9 cellular contexts compared by ENCODE assay signal in the genomic region with DNA sequence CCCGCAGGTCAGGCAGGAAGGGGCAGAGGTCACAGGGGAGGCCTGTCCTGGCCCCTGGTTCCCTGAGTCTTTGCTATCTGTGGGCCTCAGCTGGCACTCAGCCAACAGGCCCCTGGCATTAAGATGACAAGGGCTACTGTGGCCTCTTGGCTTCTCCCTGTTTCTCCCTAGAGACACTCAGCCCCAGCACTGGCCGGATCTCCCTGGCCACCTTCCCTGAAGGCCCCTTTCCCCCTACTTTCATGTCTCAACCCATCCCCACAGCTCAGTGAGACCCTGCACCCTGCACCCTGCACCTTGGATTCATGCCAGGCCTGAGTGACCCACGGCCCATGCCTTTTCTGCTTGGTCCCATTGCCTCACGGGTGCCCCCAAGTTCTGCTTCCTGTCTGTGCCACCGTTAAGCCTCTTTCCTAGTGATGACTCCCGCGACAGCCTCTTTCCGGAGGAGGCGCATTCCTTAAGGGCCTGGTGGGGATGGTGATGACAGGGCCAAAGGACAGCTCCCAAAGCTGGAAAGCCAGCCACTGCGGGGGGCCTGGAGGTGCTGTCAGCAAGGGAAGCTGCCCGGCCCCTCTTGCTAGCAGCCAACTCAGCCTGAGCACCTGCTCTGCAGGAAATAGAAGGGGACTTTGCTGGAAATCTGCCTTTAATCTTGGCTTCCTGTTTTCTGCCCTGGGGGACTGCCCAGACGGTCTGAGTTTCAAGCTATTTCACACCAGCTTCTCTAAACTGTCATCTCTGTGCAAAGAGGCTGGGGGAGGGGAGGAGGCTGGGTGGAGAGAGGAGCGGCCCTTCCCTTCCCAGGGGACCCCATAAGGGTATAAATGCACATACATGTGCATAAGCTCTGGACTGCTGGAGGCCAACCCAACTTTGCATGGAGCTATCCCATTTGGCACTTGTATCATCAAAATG. TPM values are rescaled to one million over a fixed set of nuclear protein-coding genes. Genes with fewer than 3 reads are reported as not detected.
DNase-seq lines count a peak whose midpoint lies in the region; ATAC-seq lines count a peak whose summit lies in the region.
"Had no signal": no experiment of that assay in that cellular context is flagged by ENCODE, and none has a peak within 500 bp of the region (broad histone marks: within the 10 kb centered on the region; RNA-seq: fewer than 3 reads in every experiment).

No MANE protein-coding gene starts in this region.

- H3K9me3 ChIP-seq in CD4-positive, alpha-beta memory T cell (ENCODE audit: control insufficient read depth in 1 of 2, low read length in 2 of 2): no peaks in the 10 kb centered on the region

- no peaks in the 10 kb centered on the region for H3K27me3 ChIP-seq in CD4-positive, alpha-beta memory T cell (ENCODE audit: insufficient read depth, low read length)

- H3K36me3 ChIP-seq in CD4-positive, alpha-beta memory T cell (ENCODE audit: insufficient read depth, low read length): no peaks in the 10 kb centered on the region

- H3K4me3 Mint-ChIP-seq in CD4-positive, alpha-beta memory T cell: peak overlapping the region; percentile 69 to 97 (median 82)
- peak overlapping the region; percentile 73 for H3K4me3 Mint-ChIP-seq in activated naive CD4-positive, alpha-beta T cell treated with anti-CD3 and anti-CD28 coated beads, Interleukin-2, amount 10 ng/mL, durations not matched to agents 7 days and 5 days

- peak overlapping the region; percentile 91 to 98 (median 96) for H3K27ac Mint-ChIP-seq in CD4-positive, alpha-beta memory T cell
- H3K27ac Mint-ChIP-seq in activated naive CD4-positive, alpha-beta T cell treated with anti-CD3 and anti-CD28 coated beads, Interleukin-2, amount 10 ng/mL, durations not matched to agents 7 days and 5 days: peak overlapping the region; percentile 96

- intact Hi-C loops in CD4-positive, alpha-beta memory T cell (cut with micrococcal nuclease): no loop called here

- peaks cover 78% of the 10 kb centered on the region for H3K4me1 ChIP-seq in CD4-positive, alpha-beta memory T cell (ENCODE audit: insufficient read depth, low read length)

- peak overlapping the region; percentile 3 to 52 for H3K4me3 ChIP-seq in CD4-positive, alpha-beta memory T cell (ENCODE audit: low read length in 2 of 2)

- H3K9me3 Mint-ChIP-seq in CD4-positive, alpha-beta memory T cell: no peaks in the 10 kb centered on the region
- H3K9me3 Mint-ChIP-seq in activated naive CD4-positive, alpha-beta T cell treated with anti-CD3 and anti-CD28 coated beads, Interleukin-2, amount 10 ng/mL, durations not matched to agents 7 days and 5 days: no peaks in the 10 kb centered on the region

- H3K4me1 Mint-ChIP-seq in CD4-positive, alpha-beta memory T cell: peaks cover 46 to 85% (median 72%) of the 10 kb centered on the region in 4 donors
- peaks cover 84% of the 10 kb centered on the region for H3K4me1 Mint-ChIP-seq in activated naive CD4-positive, alpha-beta T cell treated with anti-CD3 and anti-CD28 coated beads, Interleukin-2, amount 10 ng/mL, durations not matched to agents 7 days and 5 days

- POLR2A ChIA-PET in CD4-positive, alpha-beta memory T cell (lab: Charles Lee; ENCODE audit: partially characterized antibody): interaction anchor here (0.7 to 24.9 kb wide), 16 partner anchors 8 to 236 kb away, joined by 3 to 1342 read pairs (median 4); a partner anchor contains a TSS

- CTCF ChIA-PET in CD4-positive, alpha-beta memory T cell (lab: Charles Lee; ENCODE audit: partially characterized antibody): interaction anchor here (0.8 to 36.4 kb wide), 13 partner anchors 2 to 180 kb away, joined by 3 to 1908 read pairs (median 7); a partner anchor contains a TSS
- CTCF ChIA-PET in activated naive CD4-positive, alpha-beta T cell treated with anti-CD3 and anti-CD28 coated beads, Interleukin-2, amount 10 ng/mL, durations not matched to agents 7 days and 5 days (lab: Charles Lee): interaction anchor here (0.6 to 23.0 kb wide), 9 partner anchors 8 to 327 kb away, joined by 3 to 880 read pairs (median 5); a partner anchor contains a TSS

- peak overlapping the region; percentile 81 for H3K27ac ChIP-seq in CD4-positive, alpha-beta memory T cell (ENCODE audit: low read depth, low read length)

- H3K36me3 Mint-ChIP-seq in CD4-positive, alpha-beta memory T cell: peaks cover 0 to 7% of the 10 kb centered on the region in 2 donors
- peaks cover 5% of the 10 kb centered on the region for H3K36me3 Mint-ChIP-seq in activated naive CD4-positive, alpha-beta T cell treated with anti-CD3 and anti-CD28 coated beads, Interleukin-2, amount 10 ng/mL, durations not matched to agents 7 days and 5 days

- peak; percentile 34 for ATAC-seq in GM21619 (IDR thresholded peaks at IDR 0.05; ENCODE audit: unreplicated experiment)

- no peaks in the 10 kb centered on the region for H3K27me3 Mint-ChIP-seq in CD4-positive, alpha-beta memory T cell
- H3K27me3 Mint-ChIP-seq in activated naive CD4-positive, alpha-beta T cell treated with anti-CD3 and anti-CD28 coated beads, Interleukin-2, amount 10 ng/mL, durations not matched to agents 7 days and 5 days: no peaks in the 10 kb centered on the region

- DNase-seq in CD4-positive, alpha-beta memory T cell: peak; percentile 58 to 86 (median 67)
- DNase-seq in OCI-M1 (lab: John Stamatoyannopoulos, UW): peak; percentile 85
- DNase-seq in activated naive CD4-positive, alpha-beta T cell treated with anti-CD3 and anti-CD28 coated beads, Interleukin-2, amount 10 ng/mL, durations not matched to agents 7 days and 5 days: peak; percentile 61
- DNase-seq in medulla oblongata (ENCODE audit: extremely low spot score): peak; percentile 71
- DNase-seq in kidney glomerular epithelial cell (lab: John Stamatoyannopoulos, UW): no peak
- DNase-seq in NCI-H2227 treated with DMSO at 0.1 percent for 48 hours (lab: John Stamatoyannopoulos, UW): no peak
- no peak for DNase-seq in SHP77 treated with DMSO at 0.1 percent for 48 hours (lab: John Stamatoyannopoulos, UW)

RNA-seq across cellular contexts. Expression of a gene that starts 4.8 kb away (rescaled TPM):
- 100 to 1,000 TPM; 234 to 247 TPM for total RNA-seq in CD4-positive, alpha-beta memory T cell
- polyA plus RNA-seq in CD4-positive, alpha-beta memory T cell: 100 to 1,000 TPM in 1 of 2 donors, 10 to 100 TPM in 1; 72.5 to 125 TPM

RNA-seq across cellular contexts. Expression of a gene that starts 28.5 kb away (rescaled TPM):
- total RNA-seq in CD4-positive, alpha-beta memory T cell: not detected
- not detected for polyA plus RNA-seq in CD4-positive, alpha-beta memory T cell
- total RNA-seq: bronchial epithelial cell had no signal

RNA-seq across cellular contexts. Expression of a gene that starts 35.5 kb away (rescaled TPM):
- under 1 TPM; 0.23 to 0.39 TPM for total RNA-seq in CD4-positive, alpha-beta memory T cell
- not detected for polyA plus RNA-seq in CD4-positive, alpha-beta memory T cell

RNA-seq across cellular contexts. Expression of a gene that starts 49.3 kb away (rescaled TPM):
- total RNA-seq in CD4-positive, alpha-beta memory T cell: not detected
- not detected for polyA plus RNA-seq in CD4-positive, alpha-beta memory T cell
- total RNA-seq: bronchial epithelial cell had no signal

RNA-seq across cellular contexts. Expression of a gene that starts 51.8 kb away (rescaled TPM):
- total RNA-seq in CD4-positive, alpha-beta memory T cell: under 1 TPM; 0.11 to 0.26 TPM
- not detected for polyA plus RNA-seq in CD4-positive, alpha-beta memory T cell

Comparison
In these comparisons a context has a peak if more than half of its experiments do, and no peak if none do; other contexts are left out.
1. DNase-seq: peak in CD4-positive, alpha-beta memory T cell (5 of 5), OCI-M1 (single experiment), activated naive CD4-positive, alpha-beta T cell treated with anti-CD3 and anti-CD28 coated beads, Interleukin-2, amount 10 ng/mL, durations not matched to agents 7 days and 5 days (single experiment) and medulla oblongata (single experiment); none in kidney glomerular epithelial cell (single experiment), NCI-H2227 treated with DMSO at 0.1 percent for 48 hours (single experiment) and SHP77 treated with DMSO at 0.1 percent for 48 hours (single experiment).